Comparison of ENCODE assay signal across 10 cellular contexts in genomic region chr14:49642163-49642562, GRCh38. TPM values are rescaled to one million over a fixed set of nuclear protein-coding genes. Genes with fewer than 3 reads are reported as not detected.
DNase-seq lines count a peak whose midpoint lies in the region; ATAC-seq and TF ChIP-seq lines count a peak whose summit lies in the region.
"Had no signal": no experiment of that assay in that cellular context is flagged by ENCODE, and none has a peak within 500 bp of the region (broad histone marks: within the 10 kb centered on the region; RNA-seq: fewer than 3 reads in every experiment).

No MANE protein-coding gene starts in this region.

- peak overlapping the region; percentile 67 for H3K27ac Mint-ChIP-seq in activated CD4-positive, alpha-beta T cell treated with anti-CD3 and anti-CD28 coated beads, Interleukin-2, amount 10 ng/mL, durations not matched to agents 7 days and 5 days
- no peak overlapping the region for H3K27ac Mint-ChIP-seq in glutamatergic neuron (ENCODE audit: unreplicated experiment)

- intact Hi-C loops in psoas muscle (cut with DNase I): no loop called here

- H3K27me3 ChIP-seq in Peyer's patch: no peaks in the 10 kb centered on the region
- no peaks in the 10 kb centered on the region for H3K27me3 ChIP-seq in psoas muscle (ENCODE audit: insufficient read depth in 3 of 3, low read length in 2 of 3)

- ATAC-seq in psoas muscle (peak in 1 of 4 donors; percentile 22), HG03135 (IDR thresholded peaks at IDR 0.05; ENCODE audit: unreplicated experiment) (no peak)

- TF ChIP-seq CTCF in Peyer's patch (IDR thresholded peaks at IDR 0.05) (peak in 1 of 6 experiments; percentile 2), glutamatergic neuron (IDR thresholded peaks at IDR 0.05; ENCODE audit: partially characterized antibody, unreplicated experiment) (no peak), psoas muscle (IDR thresholded peaks at IDR 0.05) (no peak)

- no peak for TF ChIP-seq POLR2A in Peyer's patch (IDR thresholded peaks at IDR 0.05)

- CTCF ChIA-PET in activated CD4-positive, alpha-beta T cell treated with anti-CD3 and anti-CD28 coated beads, Interleukin-2, amount 10 ng/mL, durations not matched to agents 7 days and 5 days (lab: Charles Lee): interaction anchor here (0.6 to 1.0 kb wide), 3 partner anchors 7 to 107 kb away, joined by 4 to 5 read pairs (median 5); partner anchors contain the start of gene DNAAF2

- peaks cover 45% of the 10 kb centered on the region for H3K36me3 Mint-ChIP-seq in activated CD4-positive, alpha-beta T cell treated with anti-CD3 and anti-CD28 coated beads, Interleukin-2, amount 10 ng/mL, durations not matched to agents 7 days and 5 days (ENCODE audit: low read depth)
- H3K36me3 Mint-ChIP-seq in glutamatergic neuron (ENCODE audit: unreplicated experiment): no peaks in the 10 kb centered on the region

- H3K4me1 ChIP-seq in Peyer's patch: peaks cover 0 to 24% (median 1%) of the 10 kb centered on the region in 4 donors
- H3K4me1 ChIP-seq in psoas muscle: peaks cover 7% of the 10 kb centered on the region

- H3K4me3 Mint-ChIP-seq in activated CD4-positive, alpha-beta T cell treated with anti-CD3 and anti-CD28 coated beads, Interleukin-2, amount 10 ng/mL, durations not matched to agents 7 days and 5 days: no peak overlapping the region
- peak overlapping the region; percentile 0 for H3K4me3 Mint-ChIP-seq in glutamatergic neuron (ENCODE audit: unreplicated experiment)

- no peaks in the 10 kb centered on the region for H3K9me3 Mint-ChIP-seq in activated CD4-positive, alpha-beta T cell treated with anti-CD3 and anti-CD28 coated beads, Interleukin-2, amount 10 ng/mL, durations not matched to agents 7 days and 5 days
- H3K9me3 Mint-ChIP-seq in glutamatergic neuron (ENCODE audit: unreplicated experiment): no peaks in the 10 kb centered on the region

- H3K4me1 Mint-ChIP-seq in activated CD4-positive, alpha-beta T cell treated with anti-CD3 and anti-CD28 coated beads, Interleukin-2, amount 10 ng/mL, durations not matched to agents 7 days and 5 days: peaks cover 37% of the 10 kb centered on the region
- H3K4me1 Mint-ChIP-seq in glutamatergic neuron (ENCODE audit: low read depth, unreplicated experiment): peaks cover 6% of the 10 kb centered on the region

- H3K4me3 ChIP-seq in Peyer's patch: peak overlapping the region in 1 of 4 donors; percentile 31
- H3K4me3 ChIP-seq in psoas muscle: no peak overlapping the region

- no peaks in the 10 kb centered on the region for H3K27me3 Mint-ChIP-seq in activated CD4-positive, alpha-beta T cell treated with anti-CD3 and anti-CD28 coated beads, Interleukin-2, amount 10 ng/mL, durations not matched to agents 7 days and 5 days
- no peaks in the 10 kb centered on the region for H3K27me3 Mint-ChIP-seq in glutamatergic neuron (ENCODE audit: unreplicated experiment)

- H3K27ac ChIP-seq in Peyer's patch (peak overlapping the region in 3 of 4 donors; percentile 55 to 86 (median 82)), psoas muscle (peak overlapping the region; percentile 48)

- no peaks in the 10 kb centered on the region for H3K9me3 ChIP-seq in Peyer's patch
- H3K9me3 ChIP-seq in psoas muscle: no peaks in the 10 kb centered on the region

- POLR2A ChIA-PET in activated CD4-positive, alpha-beta T cell treated with anti-CD3 and anti-CD28 coated beads, Interleukin-2, amount 10 ng/mL, durations not matched to agents 7 days and 5 days (lab: Charles Lee): no interaction called here

- DNase-seq in activated CD4-positive, alpha-beta T cell treated with anti-CD3 and anti-CD28 coated beads, Interleukin-2, amount 10 ng/mL, durations not matched to agents 7 days and 5 days: no peak
- no peak for DNase-seq in activated CD4-positive, alpha-beta T cell treated with anti-CD3 and anti-CD28 coated beads, Interleukin-2, amount 50 U/mL, for 48 hours
- no peak for DNase-seq in Peyer's patch
- DNase-seq in glutamatergic neuron: no peak
- DNase-seq in psoas muscle: no peak
- DNase-seq in middle frontal gyrus (ENCODE audit: extremely low spot score, low spot score): no peak
- no peak for DNase-seq in HuH-7.5 (ENCODE audit: low spot score)
- DNase-seq: activated CD4-positive, alpha-beta T cell treated with anti-CD3 and anti-CD28 coated beads, Interleukin-2, amount 50 U/mL, for 4 hours; KG1 had no signal

- H3K36me3 ChIP-seq in Peyer's patch (no peaks in the 10 kb centered on the region), psoas muscle (ENCODE audit: insufficient read depth in 1 of 2, low read depth in 1 of 2) (peaks cover 0 to 17% of the 10 kb centered on the region in 2 donors)

RNA-seq across cellular contexts. Expression of gene DNAAF2, which starts 7.1 kb away (rescaled TPM):
- total RNA-seq in activated CD4-positive, alpha-beta T cell treated with anti-CD3 and anti-CD28 coated beads, Interleukin-2, amount 10 ng/mL, durations not matched to agents 7 days and 5 days: 1 to 10 TPM; 5.1 to 5.2 TPM
- total RNA-seq in Peyer's patch: 10 to 100 TPM; 10.7 to 17.4 (median 16.3) TPM
- 19.1 TPM for total RNA-seq in glutamatergic neuron (ENCODE audit: unreplicated experiment)
- 1 to 10 TPM; 4.0 to 6.0 (median 4.2) TPM for total RNA-seq in psoas muscle
- polyA plus RNA-seq in psoas muscle: 10 to 100 TPM in 1 of 3 donors, 1 to 10 TPM in 2; 6.7 to 10.6 (median 9.5) TPM

RNA-seq across cellular contexts. Expression of gene MGAT2, which starts 21.6 kb away (rescaled TPM):
- total RNA-seq in activated CD4-positive, alpha-beta T cell treated with anti-CD3 and anti-CD28 coated beads, Interleukin-2, amount 10 ng/mL, durations not matched to agents 7 days and 5 days: 10 to 100 TPM; 53.1 to 57.3 TPM
- total RNA-seq in Peyer's patch: 10 to 100 TPM; 12.4 to 76.4 (median 39.6) TPM
- total RNA-seq in glutamatergic neuron (ENCODE audit: unreplicated experiment): 20.6 TPM
- total RNA-seq in psoas muscle: 10 to 100 TPM in 1 of 4 donors, 1 to 10 TPM in 3; 8.0 to 12.4 (median 9.3) TPM
- polyA plus RNA-seq in psoas muscle: 10 to 100 TPM in 2 of 3 donors, 1 to 10 TPM in 1; 5.5 to 11.4 (median 10.6) TPM

RNA-seq across cellular contexts. Expression of gene RPL36AL, which starts 21.7 kb away (rescaled TPM):
- total RNA-seq in activated CD4-positive, alpha-beta T cell treated with anti-CD3 and anti-CD28 coated beads, Interleukin-2, amount 10 ng/mL, durations not matched to agents 7 days and 5 days: 100 to 1,000 TPM; 249 to 262 TPM
- total RNA-seq in Peyer's patch (100 to 1,000 TPM; 117 to 225 (median 169) TPM), glutamatergic neuron (ENCODE audit: unreplicated experiment) (94.2 TPM), psoas muscle (100 to 1,000 TPM in 3 of 4 donors, 10 to 100 TPM in 1; 84.6 to 178 (median 152) TPM)
- 100 to 1,000 TPM; 366 to 522 (median 445) TPM for polyA plus RNA-seq in psoas muscle

RNA-seq across cellular contexts. Expression of gene LRR1, which starts 43.4 kb away (rescaled TPM):
- 10 to 100 TPM; 45.5 to 53.2 TPM for total RNA-seq in activated CD4-positive, alpha-beta T cell treated with anti-CD3 and anti-CD28 coated beads, Interleukin-2, amount 10 ng/mL, durations not matched to agents 7 days and 5 days
- 10 to 100 TPM; 16.3 to 20.7 (median 18.3) TPM for total RNA-seq in Peyer's patch
- total RNA-seq in glutamatergic neuron (ENCODE audit: unreplicated experiment): 8.0 TPM
- total RNA-seq in psoas muscle: 1 to 10 TPM; 2.4 to 6.4 (median 4.7) TPM
- polyA plus RNA-seq in psoas muscle: 1 to 10 TPM; 4.5 to 7.2 (median 5.6) TPM

RNA-seq across cellular contexts. Expression of gene POLE2, which starts 45.9 kb away (rescaled TPM):
- 10 to 100 TPM; 32.3 to 35.7 TPM for total RNA-seq in activated CD4-positive, alpha-beta T cell treated with anti-CD3 and anti-CD28 coated beads, Interleukin-2, amount 10 ng/mL, durations not matched to agents 7 days and 5 days
- total RNA-seq in Peyer's patch (10 to 100 TPM in 1 of 4 donors, 1 to 10 TPM in 3; 2.5 to 10.7 (median 6.0) TPM), glutamatergic neuron (ENCODE audit: unreplicated experiment) (2.4 TPM), psoas muscle (1 to 10 TPM in 1 of 4 donors, under 1 TPM in 2, not detected in 1; 0.46 to 1.0 (median 0.96) TPM)
- 1 to 10 TPM in 1 of 3 donors, under 1 TPM in 2; 0.46 to 2.3 (median 0.48) TPM for polyA plus RNA-seq in psoas muscle
